ENCODE assay signal across 26 cellular contexts in the genomic region with DNA sequence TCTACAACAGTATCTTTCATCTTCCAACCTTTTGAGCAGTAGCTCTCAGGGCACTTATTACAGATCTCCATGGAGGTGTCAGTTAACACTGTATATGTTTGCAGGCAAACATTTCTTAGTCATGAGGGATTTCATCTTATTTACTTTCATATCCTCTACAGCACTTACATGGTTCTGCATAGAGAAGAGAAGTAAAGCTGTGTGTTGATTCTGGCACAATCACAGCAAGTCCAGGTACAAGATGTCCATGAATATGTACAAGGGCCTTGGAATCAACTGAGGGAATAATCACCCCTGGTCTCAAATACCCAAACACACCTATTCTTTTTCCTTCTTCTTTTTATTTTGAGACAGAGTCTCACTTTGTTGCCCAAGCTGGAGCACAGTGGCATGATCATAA.
"Had no signal": no experiment of that assay in that cellular context is flagged by ENCODE, and none has a peak within 500 bp of the region (broad histone marks: within the 10 kb centered on the region; RNA-seq: fewer than 3 reads in every experiment).

No MANE protein-coding gene starts in this region.

- H3K4me1 Mint-ChIP-seq: natural killer cell; nephron progenitor cell; neural crest cell; stimulated activated effector memory CD8-positive, alpha-beta T cell treated with anti-CD3 and anti-CD28 coated beads, Interleukin-12 subunit alpha, Interleukin-12 subunit beta, amount 100 ng/mL, for 72 hours; stimulated activated naive B cell treated with anti-CD40 and anti-IgM and Interleukin-4, amounts not matched to agents 10 μg/mL and 1 μg/mL and 100 μg/mL, for 72 hours had no signal

- H3K4me3 ChIP-seq: pancreas, psoas muscle, right lobe of liver, sigmoid colon, stomach, thoracic aorta, thyroid gland, tibial nerve, upper lobe of left lung, vagina had no signal

- H3K27me3 ChIP-seq: neutrophil, pancreas, right lobe of liver, sigmoid colon, stomach, thyroid gland, tibial nerve, upper lobe of left lung, vagina had no signal

- H3K4me3 Mint-ChIP-seq: natural killer cell; nephron progenitor cell; neural crest cell; stimulated activated effector memory CD8-positive, alpha-beta T cell treated with anti-CD3 and anti-CD28 coated beads, Interleukin-12 subunit alpha, Interleukin-12 subunit beta, amount 100 ng/mL, for 72 hours; stimulated activated naive B cell treated with anti-CD40 and anti-IgM and Interleukin-4, amounts not matched to agents 10 μg/mL and 1 μg/mL and 100 μg/mL, for 72 hours; stimulated activated naive CD8-positive, alpha-beta T cell treated with anti-CD3 and anti-CD28 coated beads, Interleukin-15, Interleukin-2, amounts not matched to agents 100 ng/mL and 50 ng/mL, for 24 hours had no signal

- H3K36me3 ChIP-seq: neutrophil, pancreas, right lobe of liver, sigmoid colon, stomach, thoracic aorta, thyroid gland, tibial nerve, upper lobe of left lung, vagina had no signal

- DNase-seq: natural killer cell; nephron progenitor cell; nucleus accumbens; pancreas; psoas muscle; right cardiac atrium; right lobe of liver; sigmoid colon; small intestine; stimulated activated CD4-positive, alpha-beta T cell treated with anti-CD3 and anti-CD28 coated beads, Interleukin-15, amount 100 ng/mL, for 24 hours; stimulated activated CD4-positive, alpha-beta T cell treated with anti-CD3 and anti-CD28 coated beads, Interleukin-2, amount 100 ng/mL, for 24 hours; stimulated activated CD4-positive, alpha-beta T cell treated with anti-CD3 and anti-CD28 coated beads, Interleukin-2, amount 100 ng/mL, for 48 hours; stimulated activated CD4-positive, alpha-beta T cell treated with anti-CD3 and anti-CD28 coated beads, Interleukin-4, amount 100 ng/mL, for 24 hours; stimulated activated naive B cell treated with anti-CD40 and anti-IgM and Interleukin-4, amounts not matched to agents 10 μg/mL and 1 μg/mL and 100 μg/mL, for 72 hours; stimulated activated naive CD4-positive, alpha-beta T cell treated with Interleukin-2 at 50 U/mL for 16 hours; stomach; thyroid gland; trophoblast cell; upper lobe of left lung had no signal

- H3K9me3 ChIP-seq: neutrophil, pancreas, psoas muscle, right lobe of liver, sigmoid colon, thoracic aorta, thyroid gland, vagina had no signal

- H3K4me1 ChIP-seq: pancreas, psoas muscle, right lobe of liver, sigmoid colon, stomach, thyroid gland, tibial nerve, upper lobe of left lung, vagina had no signal

- H3K9me3 Mint-ChIP-seq: stimulated activated effector memory CD8-positive, alpha-beta T cell treated with anti-CD3 and anti-CD28 coated beads, Interleukin-12 subunit alpha, Interleukin-12 subunit beta, amount 100 ng/mL, for 72 hours had no signal

- H3K27ac Mint-ChIP-seq: natural killer cell; nephron progenitor cell; stimulated activated effector memory CD8-positive, alpha-beta T cell treated with anti-CD3 and anti-CD28 coated beads, Interleukin-12 subunit alpha, Interleukin-12 subunit beta, amount 100 ng/mL, for 72 hours; stimulated activated naive B cell treated with anti-CD40 and anti-IgM and Interleukin-4, amounts not matched to agents 10 μg/mL and 1 μg/mL and 100 μg/mL, for 72 hours; stimulated activated naive CD8-positive, alpha-beta T cell treated with anti-CD3 and anti-CD28 coated beads, Interleukin-15, Interleukin-2, amounts not matched to agents 100 ng/mL and 50 ng/mL, for 24 hours had no signal

- H3K27ac ChIP-seq: neutrophil, pancreas, psoas muscle, right lobe of liver, sigmoid colon, stomach, thoracic aorta, thyroid gland, tibial nerve, upper lobe of left lung, vagina had no signal

- H3K36me3 Mint-ChIP-seq: natural killer cell; stimulated activated effector memory CD8-positive, alpha-beta T cell treated with anti-CD3 and anti-CD28 coated beads, Interleukin-12 subunit alpha, Interleukin-12 subunit beta, amount 100 ng/mL, for 72 hours; stimulated activated naive B cell treated with anti-CD40 and anti-IgM and Interleukin-4, amounts not matched to agents 10 μg/mL and 1 μg/mL and 100 μg/mL, for 72 hours had no signal

- ATAC-seq: natural killer cell; pancreas; psoas muscle; right cardiac atrium; right lobe of liver; stimulated activated effector memory CD8-positive, alpha-beta T cell treated with anti-CD3 and anti-CD28 coated beads, Interleukin-12 subunit alpha, Interleukin-12 subunit beta, amount 100 ng/mL, for 72 hours; stimulated activated naive B cell treated with anti-CD40 and anti-IgM and Interleukin-4, amounts not matched to agents 10 μg/mL and 1 μg/mL and 100 μg/mL, for 72 hours had no signal
